ENCODE assay signal across 21 cellular contexts in genomic region chr3:77125934-77126333, GRCh38.
A peak's percentile ranks its signal among the peaks of the same experiment; 100 is the strongest.
DNase-seq lines count a peak whose midpoint lies in the region; ATAC-seq, FAIRE-seq and TF ChIP-seq lines count a peak whose summit lies in the region.
"Had no signal": no experiment of that assay in that cellular context is flagged by ENCODE, and none has a peak within 500 bp of the region (broad histone marks: within the 10 kb centered on the region; RNA-seq: fewer than 3 reads in every experiment).

No MANE protein-coding gene starts in this region.

- H3K27me3 ChIP-seq in K562 (ENCODE audit: control insufficient read depth in 2 of 2, insufficient read depth in 2 of 2, low read length in 2 of 2) (no peaks in the 10 kb centered on the region), adrenal gland (no peaks in the 10 kb centered on the region)
- H3K27me3 ChIP-seq: BLaER1 had no signal

- POLR2A ChIA-PET in K562 (lab: Yijun Ruan, JAX), result no interaction called here
- POLR2A ChIA-PET in MCF 10A (lab: Yijun Ruan, JAX), result no interaction called here

- WGBS in K562 (ENCODE audit: insufficient coverage, low coverage, missing lambda C conversion rate), result 18% methylated on average over 3 of the region's 3 CpGs
- WGBS in adrenal gland, 4 donors, result 64 to 69% (median 67%) methylated on average over 3 of the region's 3 CpGs

- in situ Hi-C loops in K562 (cut with MboI) (no loop called here), GM13977 (cut with MboI; ENCODE audit: low pct_unique_long_range_greater_than_20kb, low sequenced_read_pairs, unreplicated experiment) (no loop called here)

- CTCF ChIA-PET in K562 (lab: Yijun Ruan, JAX; ENCODE audit: low intra/inter-chr PET ratio) (no interaction called here), MCF 10A (lab: Yijun Ruan, JAX) (interaction anchor here (1.4 kb wide), 1 partner anchor 8 kb away, joined by 6 read pairs; no protein-coding TSS in a partner anchor)

- TF ChIP-seq POLR2A in K562 (conservative IDR thresholded peaks at IDR 0.05) (no peak), adrenal gland (IDR thresholded peaks at IDR 0.05) (no peak)

- no peak for ATAC-seq in K562
- ATAC-seq in GM21825 (IDR thresholded peaks at IDR 0.05; ENCODE audit: unreplicated experiment), result no peak
- ATAC-seq: GM12878 had no signal

- no peak overlapping the region for H3K4me3 Mint-ChIP-seq in MCF 10A (ENCODE audit: unreplicated experiment)
- H3K4me3 Mint-ChIP-seq: B cell; CD4-positive, CD25-positive, alpha-beta regulatory T cell; CD8-positive, alpha-beta memory T cell had no signal

- no peak for FAIRE-seq in K562 (lab: Jason Lieb, UNC)
- FAIRE-seq: GM12878, GM18507, H54 had no signal

- H3K9me3 ChIP-seq in K562 (replicated peaks; ENCODE audit: control insufficient read depth, insufficient read depth, low read depth, low read length) (no peaks in the 10 kb centered on the region), adrenal gland (replicated peaks in 1 of 3) (no peaks in the 10 kb centered on the region)
- H3K9me3 ChIP-seq: BLaER1, HAP-1 had no signal

- H3K9ac ChIP-seq in K562 (ENCODE audit: insufficient read depth in 1 of 2, low read depth in 2 of 2, low read length in 2 of 2), result no peak overlapping the region
- H3K9ac ChIP-seq: BLaER1 had no signal

- H2AFZ ChIP-seq in K562 (ENCODE audit: low read depth, low read length), result no peak overlapping the region

- H3K27ac ChIP-seq in K562 (ENCODE audit: extremely low read depth, low read depth, low read length) (no peak overlapping the region), adrenal gland (no peak overlapping the region)
- H3K27ac ChIP-seq: BLaER1, C4-2B had no signal

- DNase-seq in NCI-H69 (lab: John Stamatoyannopoulos, UW), result peak; percentile 13
- peak; percentile 85 for DNase-seq in SK-N-DZ (ENCODE audit: low spot score)
- no peak for DNase-seq in K562 (ENCODE audit: extremely low read depth in 1 of 4, low spot score in 3 of 4)
- no peak for DNase-seq in adrenal gland
- DNase-seq in GM13977 (ENCODE audit: low spot score), result no peak
- no peak for DNase-seq in MCF 10A (ENCODE audit: unreplicated experiment)
- DNase-seq: CD4-positive, CD25-positive, alpha-beta regulatory T cell; CD8-positive, alpha-beta memory T cell; DMS 273 treated with DMSO at 0.1 percent for 48 hours; DMS79; EL; GDM1; GOT3 had no signal

- no peaks in the 10 kb centered on the region for H3K36me3 ChIP-seq in K562 (ENCODE audit: control insufficient read depth, insufficient read depth, low read length)
- H3K36me3 ChIP-seq in adrenal gland (replicated peaks in 1 of 2), result no peaks in the 10 kb centered on the region
- H3K36me3 ChIP-seq: BLaER1, HAP-1 had no signal

- TF ChIP-seq CTCF in K562 (IDR thresholded peaks at IDR 0.05 in 2 of 3, conservative IDR thresholded peaks at IDR 0.05 in 1 of 3; ENCODE audit: insufficient read depth in 2 of 3, low read depth in 1 of 3, low read length in 3 of 3) (no peak), adrenal gland (IDR thresholded peaks at IDR 0.05) (no peak), GM13977 (IDR thresholded peaks at IDR 0.05; ENCODE audit: extremely low read depth, insufficient read depth, missing control alignments) (no peak), MCF 10A (IDR thresholded peaks at IDR 0.05; ENCODE audit: unreplicated experiment) (no peak)

- H3K27me3 Mint-ChIP-seq in MCF 10A (ENCODE audit: insufficient read depth, unreplicated experiment), result peaks cover 74% of the 10 kb centered on the region
- H3K27me3 Mint-ChIP-seq: B cell; CD4-positive, CD25-positive, alpha-beta regulatory T cell; CD8-positive, alpha-beta memory T cell had no signal

- H3K79me2 ChIP-seq in K562 (ENCODE audit: control insufficient read depth, insufficient read depth, low read length), result no peaks in the 10 kb centered on the region

- H3K4me3 ChIP-seq in K562, result no peak overlapping the region
- no peak overlapping the region for H3K4me3 ChIP-seq in adrenal gland
- H3K4me3 ChIP-seq: BLaER1, GM12878, HAP-1 had no signal

- H3K4me1 Mint-ChIP-seq in MCF 10A (ENCODE audit: insufficient read depth, unreplicated experiment), result no peaks in the 10 kb centered on the region
- H3K4me1 Mint-ChIP-seq: B cell; CD4-positive, CD25-positive, alpha-beta regulatory T cell; CD8-positive, alpha-beta memory T cell had no signal

- H4K20me1 ChIP-seq in K562 (replicated peaks; ENCODE audit: control insufficient read depth, insufficient read depth, low read length), result no peaks in the 10 kb centered on the region
- H4K20me1 ChIP-seq: BLaER1 had no signal

- H3K9me3 Mint-ChIP-seq in MCF 10A (ENCODE audit: unreplicated experiment), result no peaks in the 10 kb centered on the region

- H3K4me1 ChIP-seq in K562 (replicated peaks in 1 of 2; ENCODE audit: control insufficient read depth in 2 of 2, insufficient read depth in 2 of 2, low read length in 2 of 2) (no peaks in the 10 kb centered on the region), adrenal gland (replicated peaks in 1 of 2) (no peaks in the 10 kb centered on the region)
- H3K4me1 ChIP-seq: BLaER1, HAP-1 had no signal

- H3K4me2 ChIP-seq in K562 (ENCODE audit: insufficient read depth, low read length), result no peak overlapping the region
- H3K4me2 ChIP-seq: BLaER1 had no signal

- no peak overlapping the region for H3K27ac Mint-ChIP-seq in MCF 10A (ENCODE audit: low read depth, unreplicated experiment)
- H3K27ac Mint-ChIP-seq: B cell; CD4-positive, CD25-positive, alpha-beta regulatory T cell; CD8-positive, alpha-beta memory T cell had no signal

- no peak for TF ChIP-seq RAD21 in K562 (CRISPR knock-in tag; conservative IDR thresholded peaks at IDR 0.05 in 1 of 2, IDR thresholded peaks at IDR 0.05 in 1 of 2)

- no peak for TF ChIP-seq EP300 in K562 (IDR thresholded peaks at IDR 0.05; ENCODE audit: low read length)

- BruUV-seq in K562 (replicated peaks; lab: Mats Ljungman, UMichigan), result no TSS peak
- BruUV-seq in MCF 10A (replicated peaks; lab: Mats Ljungman, UMichigan), result no TSS peak

- H3K36me3 Mint-ChIP-seq in MCF 10A (ENCODE audit: insufficient read depth, unreplicated experiment), result no peaks in the 10 kb centered on the region
- H3K36me3 Mint-ChIP-seq: CD4-positive, CD25-positive, alpha-beta regulatory T cell; CD8-positive, alpha-beta memory T cell had no signal

- intact Hi-C loops in K562 (cut with micrococcal nuclease) (no loop called here), adrenal gland (cut with DNase I) (no loop called here), MCF 10A (cut with micrococcal nuclease) (no loop called here)

- no peaks in the 10 kb centered on the region for H3K9me1 ChIP-seq in K562 (ENCODE audit: control insufficient read depth, insufficient read depth, low read length)

TF ChIP-seq in K562, 482 proteins besides CTCF, POLR2A, EP300 and RAD21:
- TF ChIP-seq MTA2 (IDR thresholded peaks at IDR 0.05; ENCODE audit: low read depth) (no peak), ZBTB40 (IDR thresholded peaks at IDR 0.05) (no peak), ZBTB40 (CRISPR knock-in tag; IDR thresholded peaks at IDR 0.05) (peak; percentile 42; the same call in 1 of the 2 replicates)

Comparison
In these comparisons a context has a peak if more than half of its experiments do, and no peak if none do; other contexts are left out.
1. DNase-seq: peak in NCI-H69 (single experiment) and SK-N-DZ (single experiment); none in K562 (0 of 4), adrenal gland (0 of 7), GM13977 (single experiment) and MCF 10A (single experiment).